ENCODE assay signal across 21 cellular contexts in the genomic region with DNA sequence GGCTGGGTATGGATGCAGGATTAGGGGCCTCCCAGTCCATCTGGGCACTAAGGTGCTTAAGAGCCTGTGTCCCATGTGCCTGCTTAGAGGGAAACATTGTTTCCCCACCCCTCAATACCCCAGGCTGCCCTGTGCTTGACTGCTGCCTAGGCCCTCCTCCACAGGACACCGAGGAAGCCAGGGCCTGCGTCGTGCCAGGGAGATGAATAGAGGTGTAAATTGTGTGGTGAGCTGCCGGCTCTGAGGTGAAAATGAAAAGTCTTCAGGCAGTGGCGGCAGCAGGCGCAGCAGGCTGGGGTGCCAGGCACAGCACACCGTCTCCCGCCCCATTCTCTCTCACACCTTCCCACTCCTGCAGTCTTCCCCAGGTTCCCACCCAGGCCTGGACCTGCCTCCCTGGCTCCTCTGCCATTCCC. TPM values are rescaled to one million over a fixed set of nuclear protein-coding genes. Genes with fewer than 3 reads are reported as not detected.
"Had no signal": no experiment of that assay in that cellular context is flagged by ENCODE, and none has a peak within 500 bp of the region (broad histone marks: within the 10 kb centered on the region; RNA-seq: fewer than 3 reads in every experiment).

No MANE protein-coding gene starts in this region.

- DNase-seq: activated B cell treated with CpG ODN at 0.5 μM for 24 hours; activated CD4-positive, alpha-beta T cell treated with anti-CD3 and anti-CD28 coated beads for 36 hours; activated CD4-positive, alpha-beta T cell treated with anti-CD3 and anti-CD28 coated beads, Interleukin-2, amount 50 U/mL, for 4 hours; activated CD8-positive, alpha-beta memory T cell treated with anti-CD3 and anti-CD28 coated beads for 24 hours; activated CD8-positive, alpha-beta memory T cell treated with anti-CD3 and anti-CD28 coated beads, Interleukin-2, amount 50 U/mL, for 4 hours; activated naive CD4-positive, alpha-beta T cell treated with anti-CD3 and anti-CD28 coated beads for 36 hours; activated T-cell treated with anti-CD3 and anti-CD28 coated beads, Interleukin-2, amount 50 U/mL, for 48 hours; effector CD4-positive, alpha-beta T cell; foreskin keratinocyte; left ventricle myocardium inferior; naive thymus-derived CD8-positive, alpha-beta T cell; pancreas; psoas muscle; stimulated activated CD4-positive, alpha-beta T cell treated with anti-CD3 and anti-CD28 coated beads, Interleukin-4, amount 100 ng/mL, for 24 hours; substantia nigra; T1000 had no signal

- H3K9me3 Mint-ChIP-seq: activated B cell treated with CpG ODN at 0.5 μM for 24 hours; activated naive CD4-positive, alpha-beta T cell treated with anti-CD3 and anti-CD28 coated beads for 36 hours; naive thymus-derived CD8-positive, alpha-beta T cell; stimulated activated naive CD8-positive, alpha-beta T cell treated with anti-CD3 and anti-CD28 coated beads, Interleukin-15, Interleukin-2, amounts not matched to agents 100 ng/mL and 50 ng/mL, for 24 hours had no signal

- H3K27me3 Mint-ChIP-seq: activated B cell treated with CpG ODN at 0.5 μM for 24 hours; activated CD4-positive, alpha-beta T cell treated with anti-CD3 and anti-CD28 coated beads for 36 hours; naive thymus-derived CD8-positive, alpha-beta T cell; stimulated activated naive CD8-positive, alpha-beta T cell treated with anti-CD3 and anti-CD28 coated beads, Interleukin-15, Interleukin-2, amounts not matched to agents 100 ng/mL and 50 ng/mL, for 24 hours had no signal

- H3K27ac ChIP-seq: foreskin keratinocyte, left ventricle myocardium inferior, pancreas, psoas muscle, right atrium auricular region, tibial nerve had no signal

- H3K4me3 ChIP-seq: left ventricle myocardium inferior, pancreas, psoas muscle, right atrium auricular region, tibial nerve had no signal

- H3K4me3 Mint-ChIP-seq: activated B cell treated with CpG ODN at 0.5 μM for 24 hours; activated CD4-positive, alpha-beta T cell treated with anti-CD3 and anti-CD28 coated beads for 36 hours; activated naive CD4-positive, alpha-beta T cell treated with anti-CD3 and anti-CD28 coated beads for 36 hours; stimulated activated naive CD8-positive, alpha-beta T cell treated with anti-CD3 and anti-CD28 coated beads, Interleukin-15, Interleukin-2, amounts not matched to agents 100 ng/mL and 50 ng/mL, for 24 hours had no signal

- H3K27ac Mint-ChIP-seq: activated B cell treated with CpG ODN at 0.5 μM for 24 hours; activated CD4-positive, alpha-beta T cell treated with anti-CD3 and anti-CD28 coated beads for 36 hours; activated naive CD4-positive, alpha-beta T cell treated with anti-CD3 and anti-CD28 coated beads for 36 hours; stimulated activated naive CD8-positive, alpha-beta T cell treated with anti-CD3 and anti-CD28 coated beads, Interleukin-15, Interleukin-2, amounts not matched to agents 100 ng/mL and 50 ng/mL, for 24 hours had no signal

- ATAC-seq: activated CD4-positive, alpha-beta T cell treated with anti-CD3 and anti-CD28 coated beads for 36 hours; foreskin keratinocyte; naive thymus-derived CD8-positive, alpha-beta T cell; pancreas; psoas muscle had no signal

- H3K9me3 ChIP-seq: left ventricle myocardium inferior, pancreas, psoas muscle, right atrium auricular region, tibial nerve had no signal

- H3K4me1 ChIP-seq: foreskin keratinocyte, pancreas had no signal

- FAIRE-seq: pancreas, urothelium cell line had no signal

- H3K27me3 ChIP-seq: foreskin keratinocyte, pancreas, right atrium auricular region, tibial nerve had no signal

RNA-seq across cellular contexts. Expression of a gene that starts 13.9 kb away (rescaled TPM):
- total RNA-seq: foreskin keratinocyte, kidney epithelial cell had no signal
